ENCODE assay signal across 18 cellular contexts in genomic region chr11:76257040-76257730, GRCh38. TPM values are rescaled to one million over a fixed set of nuclear protein-coding genes. Genes with fewer than 3 reads are reported as not detected.
"Had no signal": no experiment of that assay in that cellular context is flagged by ENCODE, and none has a peak within 500 bp of the region (broad histone marks: within the 10 kb centered on the region; RNA-seq: fewer than 3 reads in every experiment).

No MANE protein-coding gene starts in this region.

- H3K9me3 Mint-ChIP-seq: activated naive CD4-positive, alpha-beta T cell treated with anti-CD3 and anti-CD28 coated beads, Interleukin-2, amount 50 U/mL, for 24 hours; central memory CD8-positive, alpha-beta T cell; natural killer cell treated with Interleukin-12 subunit alpha and Interleukin-12 subunit beta and Interleukin-15 and Interleukin-18, amount 100 ng/mL, for 72 hours; stimulated activated naive B cell treated with anti-CD40 and anti-IgM and Interleukin-4, amounts not matched to agents 10 μg/mL and 1 μg/mL and 100 μg/mL, for 72 hours had no signal

- H3K27ac Mint-ChIP-seq: activated naive CD4-positive, alpha-beta T cell treated with anti-CD3 and anti-CD28 coated beads, Interleukin-2, amount 50 U/mL, for 24 hours; natural killer cell treated with Interleukin-12 subunit alpha and Interleukin-12 subunit beta and Interleukin-15 and Interleukin-18, amount 100 ng/mL, for 72 hours; stimulated activated naive B cell treated with anti-CD40 and anti-IgM and Interleukin-4, amounts not matched to agents 10 μg/mL and 1 μg/mL and 100 μg/mL, for 72 hours had no signal

- H3K36me3 ChIP-seq: transverse colon had no signal

- DNase-seq: activated T-cell treated with anti-CD3 and anti-CD28 coated beads, Interleukin-2, amount 50 U/mL, for 1 hour; amniotic stem cell; body of pancreas; effector memory CD4-positive, alpha-beta T cell; erythroblast; hippocampal formation; left cardiac atrium; occipital lobe; psoas muscle; stimulated activated CD4-positive, alpha-beta T cell treated with anti-CD3 and anti-CD28 coated beads, Interleukin-2, amount 100 ng/mL, for 24 hours; stimulated activated naive B cell treated with anti-CD40 and anti-IgM and Interleukin-4, amounts not matched to agents 10 μg/mL and 1 μg/mL and 100 μg/mL, for 72 hours; transverse colon had no signal

- ATAC-seq: activated CD4-positive, CD25-positive, alpha-beta regulatory T cell treated with anti-CD3 and anti-CD28 coated beads, Interleukin-2, amount 50 U/mL, for 24 hours; body of pancreas; left cardiac atrium; natural killer cell treated with Interleukin-12 subunit alpha and Interleukin-12 subunit beta and Interleukin-15 and Interleukin-18, amount 100 ng/mL, for 72 hours; psoas muscle; sciatic nerve; stimulated activated naive B cell treated with anti-CD40 and anti-IgM and Interleukin-4, amounts not matched to agents 10 μg/mL and 1 μg/mL and 100 μg/mL, for 72 hours had no signal

- H3K4me1 ChIP-seq: body of pancreas, transverse colon had no signal

- H3K9me3 ChIP-seq: body of pancreas, psoas muscle, transverse colon had no signal

- H3K27me3 ChIP-seq: body of pancreas, transverse colon had no signal

- H3K27ac ChIP-seq: body of pancreas, psoas muscle, transverse colon had no signal

- H3K4me3 ChIP-seq: body of pancreas, psoas muscle, transverse colon had no signal

- H3K36me3 Mint-ChIP-seq: activated naive CD4-positive, alpha-beta T cell treated with anti-CD3 and anti-CD28 coated beads, Interleukin-2, amount 50 U/mL, for 24 hours; natural killer cell treated with Interleukin-12 subunit alpha and Interleukin-12 subunit beta and Interleukin-15 and Interleukin-18, amount 100 ng/mL, for 72 hours; stimulated activated naive B cell treated with anti-CD40 and anti-IgM and Interleukin-4, amounts not matched to agents 10 μg/mL and 1 μg/mL and 100 μg/mL, for 72 hours had no signal

- H3K4me1 Mint-ChIP-seq: activated naive CD4-positive, alpha-beta T cell treated with anti-CD3 and anti-CD28 coated beads, Interleukin-2, amount 50 U/mL, for 24 hours; central memory CD8-positive, alpha-beta T cell; stimulated activated naive B cell treated with anti-CD40 and anti-IgM and Interleukin-4, amounts not matched to agents 10 μg/mL and 1 μg/mL and 100 μg/mL, for 72 hours had no signal

- H3K27me3 Mint-ChIP-seq: activated naive CD4-positive, alpha-beta T cell treated with anti-CD3 and anti-CD28 coated beads, Interleukin-2, amount 50 U/mL, for 24 hours had no signal

- H3K4me3 Mint-ChIP-seq: activated naive CD4-positive, alpha-beta T cell treated with anti-CD3 and anti-CD28 coated beads, Interleukin-2, amount 50 U/mL, for 24 hours; central memory CD8-positive, alpha-beta T cell; natural killer cell treated with Interleukin-12 subunit alpha and Interleukin-12 subunit beta and Interleukin-15 and Interleukin-18, amount 100 ng/mL, for 72 hours; stimulated activated naive B cell treated with anti-CD40 and anti-IgM and Interleukin-4, amounts not matched to agents 10 μg/mL and 1 μg/mL and 100 μg/mL, for 72 hours had no signal

RNA-seq across cellular contexts. Expression of gene WNT11, which starts 50.9 kb away (rescaled TPM):
- total RNA-seq: T-helper 2 cell treated with Interferon-gamma antibody and Interleukin-4, amounts not matched to agents 100 ng/mL and 5 ng/mL, for 36 hours had no signal
